ENCODE assay signal across 19 cellular contexts in the genomic region with DNA sequence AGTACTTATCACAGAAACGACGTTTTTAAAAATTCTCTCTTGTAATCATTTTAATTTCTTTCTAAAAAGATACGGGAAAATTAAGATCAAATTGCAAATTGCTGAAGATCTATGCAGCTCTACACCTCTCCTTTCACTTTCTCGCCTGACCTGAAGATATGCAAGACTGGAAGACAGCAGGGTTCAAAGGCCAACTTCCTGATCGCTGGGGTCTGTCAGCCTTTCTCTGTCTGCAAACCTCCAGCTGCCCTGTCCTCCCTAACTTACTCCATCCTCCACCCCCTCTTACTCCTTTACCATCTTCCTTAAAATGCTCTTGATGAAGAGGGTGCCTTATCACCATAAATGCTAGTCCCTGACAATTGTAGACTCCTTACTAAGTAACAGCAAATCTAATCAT.
DNase-seq lines count a peak whose midpoint lies in the region; ATAC-seq, FAIRE-seq and TF ChIP-seq lines count a peak whose summit lies in the region.
"Had no signal": no experiment of that assay in that cellular context is flagged by ENCODE, and none has a peak within 500 bp of the region (broad histone marks: within the 10 kb centered on the region; RNA-seq: fewer than 3 reads in every experiment).

No MANE protein-coding gene starts in this region.

- no peak for TF ChIP-seq RAD21 in H1 (IDR thresholded peaks at IDR 0.05 in 1 of 2, conservative IDR thresholded peaks at IDR 0.05 in 1 of 2; ENCODE audit: low read depth in 2 of 2, low read length in 2 of 2)
- TF ChIP-seq RAD21 in SK-N-SH (IDR thresholded peaks at IDR 0.05; ENCODE audit: low read length): no peak

- H3K27ac Mint-ChIP-seq in H9: no peak overlapping the region
- H3K27ac Mint-ChIP-seq: CD4-positive, alpha-beta memory T cell; HFFc6 had no signal

- CTCF ChIA-PET in H1 (lab: Charles Lee; ENCODE audit: partially characterized antibody) (interaction anchor here (0.9 to 1.1 kb wide), 3 partner anchors 20 to 247 kb away, joined by 3 to 5 read pairs (median 4); a partner anchor contains a TSS), SK-N-SH (lab: Yijun Ruan, JAX) (interaction anchor here (1.0 to 2.0 kb wide), 3 partner anchors 20 to 315 kb away, joined by 3 to 8 read pairs (median 5); a partner anchor contains a TSS)

- no peak overlapping the region for H2BK120ac ChIP-seq in H9 (ENCODE audit: low read depth, low read length, poor library complexity, severe bottlenecking)
- no peak overlapping the region for H2BK120ac ChIP-seq in H1 (replicated peaks; ENCODE audit: low read depth, low read length)
- no peak overlapping the region for H2BK120ac ChIP-seq in mesendoderm (ENCODE audit: low read depth, low read length)

- no peak overlapping the region for H3K14ac ChIP-seq in H9 (ENCODE audit: insufficient read depth, low read length)
- H3K14ac ChIP-seq in H1 (ENCODE audit: insufficient read length): no peak overlapping the region

- no peak overlapping the region for H2AK5ac ChIP-seq in H9 (ENCODE audit: insufficient read length, low read length)
- H2AK5ac ChIP-seq in H1 (ENCODE audit: low read depth, low read length): no peak overlapping the region
- H2AK5ac ChIP-seq in mesendoderm (ENCODE audit: low read length): no peak overlapping the region

- no peak overlapping the region for H4K91ac ChIP-seq in H9 (ENCODE audit: insufficient read length, low read depth, low read length)
- no peak overlapping the region for H4K91ac ChIP-seq in H1 (replicated peaks; ENCODE audit: insufficient read length, low read length)

- H3K4me3 ChIP-seq in H1 (ENCODE audit: extremely low read depth in 1 of 4, insufficient read depth in 2 of 4, low read depth in 3 of 4, low read length in 4 of 4): no peak overlapping the region
- H3K4me3 ChIP-seq in mesendoderm (ENCODE audit: low read length): no peak overlapping the region
- no peak overlapping the region for H3K4me3 ChIP-seq in SK-N-SH (ENCODE audit: low read depth in 2 of 2, low read length in 1 of 2)
- no peak overlapping the region for H3K4me3 ChIP-seq in coronary artery
- H3K4me3 ChIP-seq: HAP-1 had no signal

- no peaks in the 10 kb centered on the region for H3K23me2 ChIP-seq in H9 (ENCODE audit: insufficient read length, low read depth, low read length, poor library complexity, severe bottlenecking)
- no peaks in the 10 kb centered on the region for H3K23me2 ChIP-seq in H1 (ENCODE audit: low read depth, low read length)

- no peaks in the 10 kb centered on the region for H3K9me3 ChIP-seq in H9 (ENCODE audit: control insufficient read depth, low read depth, low read length)
- H3K9me3 ChIP-seq in H1 (ENCODE audit: insufficient read depth in 2 of 2, low read depth in 1 of 2, low read length in 1 of 2): no peaks in the 10 kb centered on the region
- H3K9me3 ChIP-seq in SK-N-SH: no peaks in the 10 kb centered on the region
- H3K9me3 ChIP-seq: HAP-1 had no signal

- H3K9ac ChIP-seq in H9 (ENCODE audit: extremely low read depth, insufficient read length, low read length) (peak overlapping the region; percentile 33), H1 (replicated peaks in 1 of 4; ENCODE audit: extremely low read depth in 1 of 4, low read depth in 3 of 4, low read length in 3 of 4) (no peak overlapping the region), mesendoderm (ENCODE audit: low read length) (no peak overlapping the region), SK-N-SH (no peak overlapping the region)

- no peaks in the 10 kb centered on the region; the same call in 1 of the 2 replicates for H3K4me1 ChIP-seq in H9 (ENCODE audit: insufficient read depth, low read length)
- H3K4me1 ChIP-seq in H1 (replicated peaks in 1 of 4; ENCODE audit: control insufficient read depth in 3 of 4, insufficient read depth in 4 of 4, low read length in 3 of 4): no peaks in the 10 kb centered on the region
- no peaks in the 10 kb centered on the region for H3K4me1 ChIP-seq in mesendoderm (ENCODE audit: control insufficient read depth, low read depth, low read length)
- H3K4me1 ChIP-seq in SK-N-SH (ENCODE audit: control insufficient read depth in 1 of 2, insufficient read depth in 2 of 2, low read depth in 1 of 2, low read length in 1 of 2): no peaks in the 10 kb centered on the region

- H3K4me3 Mint-ChIP-seq in H9: peak overlapping the region in 1 of 2 experiments; percentile 13; a peak in 2 of 5 replicates
- H3K4me3 Mint-ChIP-seq: CD4-positive, alpha-beta memory T cell; HFFc6 had no signal

- H3K4me2 ChIP-seq in H9 (ENCODE audit: insufficient read depth, insufficient read length, low read length) (no peak overlapping the region), H1 (ENCODE audit: insufficient read depth in 1 of 2, low read depth in 2 of 2, low read length in 2 of 2) (no peak overlapping the region), mesendoderm (ENCODE audit: low read length) (no peak overlapping the region), SK-N-SH (no peak overlapping the region)

- H3K56ac ChIP-seq in H9 (ENCODE audit: insufficient read length, low read depth, low read length) (no peak overlapping the region), H1 (replicated peaks; ENCODE audit: insufficient read length, low read depth, low read length) (no peak overlapping the region), mesendoderm (ENCODE audit: low read length) (no peak overlapping the region)

- no CpG with 5 or more reads among the region's 5 CpGs for WGBS in H9 (ENCODE audit: extremely low coverage, insufficient read length, low lambda C conversion rate)
- 74% methylated on average over 5 of the region's 5 CpGs; no CpG with 5 or more reads in 1 of the 2 experiments for WGBS in H1 (ENCODE audit: extremely low coverage in 1 of 2, insufficient coverage in 1 of 2, insufficient read length in 1 of 2, insufficient replicate concordance in 2 of 2, low coverage in 1 of 2, low lambda C conversion rate in 2 of 2, missing lambda C conversion rate in 1 of 2), 2 experiments
- no CpG with 5 or more reads among the region's 5 CpGs for WGBS in mesendoderm (ENCODE audit: extremely low coverage, insufficient coverage, low lambda C conversion rate)
- WGBS in SK-N-SH (ENCODE audit: low lambda C conversion rate): 91% methylated on average over 5 of the region's 5 CpGs

- POLR2A ChIA-PET in H1 (lab: Charles Lee; ENCODE audit: partially characterized antibody) (no interaction called here), SK-N-SH (lab: Yijun Ruan, JAX) (no interaction called here)

- FAIRE-seq in H1 (lab: Jason Lieb, UNC): peak; percentile 24
- FAIRE-seq: GM12892, GM19239 had no signal

- H3K36me3 ChIP-seq in H1 (ENCODE audit: control insufficient read depth in 2 of 4, insufficient read depth in 4 of 4, low read length in 3 of 4): no peaks in the 10 kb centered on the region
- H3K36me3 ChIP-seq in mesendoderm (ENCODE audit: control insufficient read depth, insufficient read depth, low read length): no peaks in the 10 kb centered on the region
- peaks cover 28 to 34% of the 10 kb centered on the region in 2 experiments for H3K36me3 ChIP-seq in SK-N-SH (replicated peaks in 1 of 2; ENCODE audit: control insufficient read depth in 1 of 2, insufficient read depth in 2 of 2, low read length in 1 of 2)

- no peaks in the 10 kb centered on the region for H3K9me2 ChIP-seq in SK-N-SH

- H4K5ac ChIP-seq in H9 (ENCODE audit: insufficient read length, low read depth, low read length): no peak overlapping the region
- no peak overlapping the region for H4K5ac ChIP-seq in H1 (ENCODE audit: insufficient read length, low read depth, low read length)
- no peak overlapping the region for H4K5ac ChIP-seq in mesendoderm (ENCODE audit: low read length)

- no peak overlapping the region for H3K18ac ChIP-seq in H9 (ENCODE audit: insufficient read length, low read depth, low read length)
- no peak overlapping the region for H3K18ac ChIP-seq in H1 (ENCODE audit: extremely low read depth, low read length)
- no peak overlapping the region for H3K18ac ChIP-seq in mesendoderm (ENCODE audit: low read length)

- H4K20me1 ChIP-seq in H9 (ENCODE audit: control insufficient read depth, insufficient read depth, insufficient read length) (no peaks in the 10 kb centered on the region), H1 (replicated peaks in 1 of 2; ENCODE audit: control insufficient read depth in 1 of 2, insufficient read depth in 2 of 2, low read length in 2 of 2) (no peaks in the 10 kb centered on the region), SK-N-SH (ENCODE audit: insufficient read depth) (no peaks in the 10 kb centered on the region)

- no peaks in the 10 kb centered on the region for H3K27me3 ChIP-seq in H9 (ENCODE audit: insufficient read depth, low read length)
- no peaks in the 10 kb centered on the region for H3K27me3 ChIP-seq in H1 (replicated peaks in 1 of 4; ENCODE audit: control insufficient read depth in 3 of 4, extremely low read depth in 1 of 4, insufficient read depth in 3 of 4, low read length in 3 of 4)
- no peaks in the 10 kb centered on the region for H3K27me3 ChIP-seq in mesendoderm (ENCODE audit: insufficient read depth, low read length, poor library complexity)
- no peaks in the 10 kb centered on the region for H3K27me3 ChIP-seq in SK-N-SH (ENCODE audit: insufficient read depth)

- H2BK15ac ChIP-seq in H9 (ENCODE audit: low read depth, low read length): no peak overlapping the region
- no peak overlapping the region for H2BK15ac ChIP-seq in H1 (ENCODE audit: low read length)
- no peak overlapping the region for H2BK15ac ChIP-seq in mesendoderm (replicated peaks; ENCODE audit: low read depth)

- H3K9me3 Mint-ChIP-seq in H9: no peaks in the 10 kb centered on the region
- H3K9me3 Mint-ChIP-seq: CD4-positive, alpha-beta memory T cell; HFFc6 had no signal

- no peak overlapping the region for H3K4ac ChIP-seq in H9 (ENCODE audit: low read depth, low read length)
- H3K4ac ChIP-seq in H1 (replicated peaks; ENCODE audit: insufficient read length, low read depth, low read length): no peak overlapping the region
- H3K4ac ChIP-seq in mesendoderm (ENCODE audit: low read depth, low read length): no peak overlapping the region

- no peak overlapping the region for H2AFZ ChIP-seq in H9 (ENCODE audit: low read length)
- H2AFZ ChIP-seq in H1 (ENCODE audit: low read length): no peak overlapping the region
- no peak overlapping the region for H2AFZ ChIP-seq in SK-N-SH (ENCODE audit: low read depth)

- peaks cover 4 to 7% of the 10 kb centered on the region in 2 experiments for H3K4me1 Mint-ChIP-seq in H9
- H3K4me1 Mint-ChIP-seq: CD4-positive, alpha-beta memory T cell had no signal

- DNase-seq in H9 (no peak), H1 (ENCODE audit: low read depth in 1 of 2, low spot score in 2 of 2) (no peak), mesendoderm (peak; percentile 18), SK-N-SH (no peak), coronary artery (ENCODE audit: low spot score) (no peak), GM03348 (ENCODE audit: low spot score) (no peak)
- DNase-seq: C1 segment of cervical spinal cord; Calu3; CD4-positive, alpha-beta memory T cell; COR-L47; DMS53; DMS79 treated with DMSO at 0.1 percent for 48 hours; GF-D8; GOT3; HFFc6 had no signal

- H3K23ac ChIP-seq in H9 (ENCODE audit: insufficient read length, low read depth, low read length) (no peak overlapping the region), H1 (ENCODE audit: insufficient read length) (no peak overlapping the region), mesendoderm (ENCODE audit: low read length) (no peak overlapping the region)

- no peak for ATAC-seq in HG03097 (IDR thresholded peaks at IDR 0.05; ENCODE audit: low FRiP score, unreplicated experiment)

- H3K27me3 Mint-ChIP-seq in H9 (ENCODE audit: low read depth): no peaks in the 10 kb centered on the region

- H3K79me2 ChIP-seq in H9 (ENCODE audit: insufficient read depth, low read length) (no peaks in the 10 kb centered on the region), H1 (ENCODE audit: control insufficient read depth in 1 of 2, insufficient read depth in 2 of 2, low read length in 2 of 2) (no peaks in the 10 kb centered on the region), mesendoderm (ENCODE audit: control insufficient read depth, insufficient read depth, low read length) (no peaks in the 10 kb centered on the region), SK-N-SH (ENCODE audit: insufficient read depth) (no peaks in the 10 kb centered on the region)

- TF ChIP-seq EP300 in H1 (IDR thresholded peaks at IDR 0.05; ENCODE audit: borderline replicate concordance in 1 of 2, low read depth in 2 of 2, low read length in 2 of 2) (no peak), SK-N-SH (IDR thresholded peaks at IDR 0.05; ENCODE audit: borderline replicate concordance in 1 of 2, low read depth in 1 of 2, low read length in 1 of 2) (no peak)

- no peak overlapping the region for H3T11ph ChIP-seq in H9 (ENCODE audit: low read length)

- H3F3A ChIP-seq in SK-N-SH (replicated peaks; ENCODE audit: insufficient read depth): no peaks in the 10 kb centered on the region

- no peak for TF ChIP-seq POLR2A in H1 (IDR thresholded peaks at IDR 0.05; ENCODE audit: control extremely low read depth in 1 of 2, low read depth in 2 of 2, low read length in 2 of 2)

- H3K79me1 ChIP-seq in H9 (ENCODE audit: insufficient read depth, low read depth, low read length, poor library complexity, severe bottlenecking): no peaks in the 10 kb centered on the region
- H3K79me1 ChIP-seq in H1 (ENCODE audit: low read depth, low read length): no peaks in the 10 kb centered on the region
- no peaks in the 10 kb centered on the region for H3K79me1 ChIP-seq in mesendoderm (ENCODE audit: low read length)

- H2BK5ac ChIP-seq in H9 (ENCODE audit: insufficient read length, low read length) (no peak overlapping the region), H1 (ENCODE audit: low read depth, low read length) (no peak overlapping the region), mesendoderm (ENCODE audit: low read length) (no peak overlapping the region)

- H2BK20ac ChIP-seq in H9 (ENCODE audit: low read depth, low read length, poor library complexity, severe bottlenecking) (no peak overlapping the region), H1 (ENCODE audit: low read length) (no peak overlapping the region)

- H2BK12ac ChIP-seq in H9 (ENCODE audit: insufficient read length, low read depth, low read length) (no peak overlapping the region), H1 (ENCODE audit: low read depth, low read length) (no peak overlapping the region)

- H4K8ac ChIP-seq in H9 (replicated peaks; ENCODE audit: insufficient read length, low read depth, low read length) (no peak overlapping the region), H1 (ENCODE audit: extremely low read depth, insufficient read depth, low read length) (no peak overlapping the region), mesendoderm (ENCODE audit: low read depth, low read length) (no peak overlapping the region)

- TF ChIP-seq CTCF in H9 (conservative IDR thresholded peaks at IDR 0.05) (no peak), H1 (IDR thresholded peaks at IDR 0.05; ENCODE audit: control extremely low read depth in 1 of 3, insufficient read depth in 1 of 3, low read depth in 1 of 3, low read length in 3 of 3) (no peak), SK-N-SH (IDR thresholded peaks at IDR 0.05) (no peak), coronary artery (IDR thresholded peaks at IDR 0.05) (no peak)

- H3K27ac ChIP-seq in H9 (ENCODE audit: insufficient read length, low read depth, low read length): no peak overlapping the region
- H3K27ac ChIP-seq in H1 (ENCODE audit: low read depth, low read length): no peak overlapping the region
- H3K27ac ChIP-seq in mesendoderm (ENCODE audit: low read depth, low read length): no peak overlapping the region
- H3K27ac ChIP-seq in SK-N-SH (ENCODE audit: low read depth in 2 of 2, low read length in 1 of 2): no peak overlapping the region
- H3K27ac ChIP-seq in coronary artery: no peak overlapping the region

- H3K36me3 Mint-ChIP-seq in H9 (ENCODE audit: insufficient read depth in 1 of 3, low read depth in 3 of 3): no peaks in the 10 kb centered on the region
- H3K36me3 Mint-ChIP-seq: CD4-positive, alpha-beta memory T cell had no signal
